Comparison of ENCODE assay signal across 15 cellular contexts in the genomic region with DNA sequence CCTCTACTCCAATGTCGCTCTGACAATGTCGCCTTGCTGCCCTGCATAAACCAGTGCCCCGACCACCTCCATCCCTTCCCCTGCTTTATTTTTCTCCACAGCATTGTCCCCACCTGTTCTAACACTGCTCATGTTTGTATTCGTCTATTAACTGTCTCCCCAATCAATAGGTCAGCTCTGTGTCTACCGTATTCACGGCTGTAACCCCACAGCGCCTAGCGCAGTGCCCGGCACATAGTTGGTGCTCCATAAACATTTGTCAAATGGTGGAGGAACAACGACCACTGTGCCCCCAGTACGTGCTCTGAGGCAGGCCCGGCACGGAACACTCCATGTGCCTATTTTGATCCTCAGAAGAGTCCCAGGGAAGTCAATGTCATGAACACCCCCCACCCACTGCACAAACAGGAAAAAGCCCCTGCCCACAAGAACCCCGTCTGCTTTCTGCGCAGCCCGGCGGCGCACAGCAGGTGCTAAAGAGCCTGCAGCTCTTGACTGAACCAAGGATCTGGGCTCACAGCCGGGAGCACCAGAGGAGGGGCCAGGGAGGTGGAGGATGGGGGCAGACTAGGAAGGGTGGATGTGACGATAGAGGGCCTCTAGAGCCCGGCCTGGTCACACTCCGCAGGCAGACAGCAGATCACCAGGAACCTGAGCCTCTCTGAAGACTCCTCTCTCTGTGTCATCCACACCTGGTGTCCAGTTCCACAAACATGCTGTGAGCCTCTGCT. TPM values are rescaled to one million over a fixed set of nuclear protein-coding genes. Genes with fewer than 3 reads are reported as not detected.
DNase-seq lines count a peak whose midpoint lies in the region; ATAC-seq, FAIRE-seq and TF ChIP-seq lines count a peak whose summit lies in the region.
"Had no signal": no experiment of that assay in that cellular context is flagged by ENCODE, and none has a peak within 500 bp of the region (broad histone marks: within the 10 kb centered on the region; RNA-seq: fewer than 3 reads in every experiment).

No MANE protein-coding gene starts in this region.

- peaks cover 48% of the 10 kb centered on the region for H3K4me1 Mint-ChIP-seq in dendritic cell treated with granulocyte-macrophage colony-stimulating factor and Interleukin-4, amounts not matched to agents 40 ng/mL and 50 ng/mL, for 4 days (ENCODE audit: low read depth)
- H3K4me1 Mint-ChIP-seq in T-helper 2 cell treated with Interferon-gamma antibody and Interleukin-4, amounts not matched to agents 5 μg/mL and 100 μg/mL, for 36 hours (ENCODE audit: low read depth): peaks cover 13% of the 10 kb centered on the region

- H3K9me3 ChIP-seq in pancreas: no peaks in the 10 kb centered on the region
- H3K9me3 ChIP-seq: SK-N-SH had no signal

- peak; percentile 5 for DNase-seq in DMS79 (lab: John Stamatoyannopoulos, UW)
- peak; percentile 39 for DNase-seq in NCI-H2107 (lab: John Stamatoyannopoulos, UW)
- DNase-seq in pancreas: peak in 5 of 6 donors; percentile 53 to 82 (median 78)
- no peak for DNase-seq in T-helper 2 cell treated with Interferon-gamma antibody and Interleukin-4, amounts not matched to agents 5 μg/mL and 100 μg/mL, for 36 hours (ENCODE audit: low spot score)
- no peak for DNase-seq in activated CD4-positive, alpha-beta T cell treated with anti-CD3 and anti-CD28 coated beads, Interleukin-2, amount 50 U/mL, for 48 hours
- DNase-seq: activated B cell treated with CpG ODN at 0.5 μM for 24 hours; CD4-positive, alpha-beta memory T cell; SK-N-SH had no signal

- peak overlapping the region; percentile 54 for H3K27ac Mint-ChIP-seq in dendritic cell treated with granulocyte-macrophage colony-stimulating factor and Interleukin-4, amounts not matched to agents 40 ng/mL and 50 ng/mL, for 4 days
- no peak overlapping the region for H3K27ac Mint-ChIP-seq in T-helper 2 cell treated with Interferon-gamma antibody and Interleukin-4, amounts not matched to agents 5 μg/mL and 100 μg/mL, for 36 hours
- H3K27ac Mint-ChIP-seq: activated B cell treated with CpG ODN at 0.5 μM for 24 hours; activated naive CD8-positive, alpha-beta T cell had no signal

- ATAC-seq in pancreas (peak; percentile 33 to 55 (median 46)), HG03432 (IDR thresholded peaks at IDR 0.05; ENCODE audit: unreplicated experiment) (no peak)

- no peak overlapping the region for H3K4me3 ChIP-seq in pancreas
- H3K4me3 ChIP-seq: cardiac muscle cell had no signal

- H3K4me3 Mint-ChIP-seq in dendritic cell treated with granulocyte-macrophage colony-stimulating factor and Interleukin-4, amounts not matched to agents 40 ng/mL and 50 ng/mL, for 4 days: no peak overlapping the region
- H3K4me3 Mint-ChIP-seq in T-helper 2 cell treated with Interferon-gamma antibody and Interleukin-4, amounts not matched to agents 5 μg/mL and 100 μg/mL, for 36 hours: no peak overlapping the region
- H3K4me3 Mint-ChIP-seq: activated B cell treated with CpG ODN at 0.5 μM for 24 hours; activated naive CD8-positive, alpha-beta T cell; CD4-positive, alpha-beta memory T cell had no signal

- H3K27me3 Mint-ChIP-seq in dendritic cell treated with granulocyte-macrophage colony-stimulating factor and Interleukin-4, amounts not matched to agents 40 ng/mL and 50 ng/mL, for 4 days: peaks cover 33% of the 10 kb centered on the region
- H3K27me3 Mint-ChIP-seq in T-helper 2 cell treated with Interferon-gamma antibody and Interleukin-4, amounts not matched to agents 5 μg/mL and 100 μg/mL, for 36 hours (ENCODE audit: low read depth): peaks cover 6% of the 10 kb centered on the region
- H3K27me3 Mint-ChIP-seq: activated naive CD8-positive, alpha-beta T cell; CD4-positive, alpha-beta memory T cell had no signal

- no peaks in the 10 kb centered on the region for H3K27me3 ChIP-seq in pancreas
- H3K27me3 ChIP-seq: cardiac muscle cell had no signal

- peaks cover 29 to 32% (median 29%) of the 10 kb centered on the region in 3 donors for H3K4me1 ChIP-seq in pancreas

- H3K36me3 Mint-ChIP-seq in dendritic cell treated with granulocyte-macrophage colony-stimulating factor and Interleukin-4, amounts not matched to agents 40 ng/mL and 50 ng/mL, for 4 days (ENCODE audit: low read depth): no peaks in the 10 kb centered on the region
- no peaks in the 10 kb centered on the region for H3K36me3 Mint-ChIP-seq in T-helper 2 cell treated with Interferon-gamma antibody and Interleukin-4, amounts not matched to agents 5 μg/mL and 100 μg/mL, for 36 hours (ENCODE audit: low read depth)
- H3K36me3 Mint-ChIP-seq: activated naive CD8-positive, alpha-beta T cell; CD4-positive, alpha-beta memory T cell had no signal

- intact Hi-C loops in dendritic cell treated with granulocyte-macrophage colony-stimulating factor and Interleukin-4, amounts not matched to agents 40 ng/mL and 50 ng/mL, for 4 days (cut with micrococcal nuclease): no loop called here
- intact Hi-C loops in pancreas (cut with DNase I): no loop called here

- WGBS in pancreas, 2 donors: 35 to 36% methylated on average over 22 of the region's 22 CpGs

- H3K36me3 ChIP-seq in pancreas: no peaks in the 10 kb centered on the region
- H3K36me3 ChIP-seq: cardiac muscle cell had no signal

- FAIRE-seq in pancreas (lab: Jason Lieb, UNC): no peak
- FAIRE-seq: endothelial cell of umbilical vein had no signal

- peak overlapping the region in 3 of 4 donors; percentile 42 to 51 (median 46) for H3K27ac ChIP-seq in pancreas
- H3K27ac ChIP-seq: cardiac muscle cell had no signal

- no peaks in the 10 kb centered on the region for H3K9me3 Mint-ChIP-seq in dendritic cell treated with granulocyte-macrophage colony-stimulating factor and Interleukin-4, amounts not matched to agents 40 ng/mL and 50 ng/mL, for 4 days
- H3K9me3 Mint-ChIP-seq in T-helper 2 cell treated with Interferon-gamma antibody and Interleukin-4, amounts not matched to agents 5 μg/mL and 100 μg/mL, for 36 hours: no peaks in the 10 kb centered on the region
- H3K9me3 Mint-ChIP-seq: activated B cell treated with CpG ODN at 0.5 μM for 24 hours; CD4-positive, alpha-beta memory T cell had no signal

- no peak for TF ChIP-seq CTCF in pancreas (IDR thresholded peaks at IDR 0.05)

RNA-seq across cellular contexts. Expression of gene CEACAM16, which starts 1.8 kb away (rescaled TPM):
- 1 to 10 TPM in 1 of 6 donors, under 1 TPM in 3, not detected in 2; 0.16 to 1.0 (median 0.31) TPM for total RNA-seq in pancreas
- polyA plus RNA-seq in pancreas: under 1 TPM in 1 of 2 donors, not detected in 1; 0.57 TPM
- total RNA-seq: activated B cell treated with CpG ODN at 0.5 μM for 24 hours; cardiac muscle cell; CD4-positive, alpha-beta memory T cell; endothelial cell of umbilical vein; kidney epithelial cell; urinary bladder had no signal
- polyA plus RNA-seq: cardiac muscle cell; CD4-positive, alpha-beta memory T cell; endothelial cell of umbilical vein; SK-N-SH; urinary bladder had no signal

RNA-seq across cellular contexts. Expression of gene CEACAM19, which starts 25.8 kb away (rescaled TPM):
- total RNA-seq in pancreas: 1 to 10 TPM; 2.4 to 6.4 (median 4.0) TPM
- 10 to 100 TPM; 20.6 to 27.7 TPM for polyA plus RNA-seq in pancreas
- total RNA-seq: activated B cell treated with CpG ODN at 0.5 μM for 24 hours had no signal
- polyA plus RNA-seq: CD4-positive, alpha-beta memory T cell had no signal

RNA-seq across cellular contexts. Expression of gene BCL3, which starts 51.4 kb away (rescaled TPM):
- 10 to 100 TPM; 13.9 to 50.3 (median 30.0) TPM for total RNA-seq in pancreas
- 100 to 1,000 TPM in 1 of 2 donors, 10 to 100 TPM in 1; 79.9 to 113 TPM for polyA plus RNA-seq in pancreas

RNA-seq across cellular contexts. Expression of gene PVR, which starts 53.4 kb away (rescaled TPM):
- total RNA-seq in pancreas: 10 to 100 TPM in 5 of 6 donors, 1 to 10 TPM in 1; 9.3 to 19.8 (median 14.8) TPM
- polyA plus RNA-seq in pancreas: 10 to 100 TPM; 25.2 to 28.8 TPM
- total RNA-seq: activated B cell treated with CpG ODN at 0.5 μM for 24 hours had no signal

Comparison
In these comparisons a context has a peak if more than half of its experiments do, and no peak if none do; other contexts are left out.
1. DNase-seq: peak in DMS79 (single experiment), NCI-H2107 (single experiment) and pancreas (5 of 6); none in T-helper 2 cell treated with Interferon-gamma antibody and Interleukin-4, amounts not matched to agents 5 μg/mL and 100 μg/mL, for 36 hours (single experiment) and activated CD4-positive, alpha-beta T cell treated with anti-CD3 and anti-CD28 coated beads, Interleukin-2, amount 50 U/mL, for 48 hours (0 of 2).